Comparison of ENCODE assay signal across 29 cellular contexts in the genomic region with DNA sequence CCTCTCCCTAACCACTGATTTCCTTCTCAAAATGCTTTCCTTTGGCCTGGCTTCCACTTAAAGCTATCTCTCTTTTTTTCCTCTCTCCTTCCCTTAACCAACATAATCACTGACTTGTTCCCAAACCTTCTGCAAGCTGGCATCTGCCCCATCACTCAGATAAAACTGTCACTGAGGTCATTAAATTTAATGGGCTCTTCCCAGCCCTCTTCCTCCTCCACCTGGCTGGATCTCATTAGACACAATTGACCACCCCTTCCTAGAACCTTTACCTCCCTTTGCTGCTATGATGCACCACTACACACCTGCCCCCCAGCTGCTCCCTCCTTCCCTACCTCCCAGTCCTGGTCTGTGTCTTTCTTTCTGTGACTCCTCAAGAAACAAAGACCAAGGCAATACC. TPM values are rescaled to one million over a fixed set of nuclear protein-coding genes. Genes with fewer than 3 reads are reported as not detected.
"Had no signal": no experiment of that assay in that cellular context is flagged by ENCODE, and none has a peak within 500 bp of the region (broad histone marks: within the 10 kb centered on the region; RNA-seq: fewer than 3 reads in every experiment).

No MANE protein-coding gene starts in this region.

- H3K9me3 ChIP-seq: heart right ventricle, mucosa of descending colon, spleen, tibial nerve, upper lobe of right lung, vagina had no signal

- H3K4me3 Mint-ChIP-seq: naive thymus-derived CD8-positive, alpha-beta T cell; neural crest cell; stimulated activated memory B cell treated with anti-CD40 and anti-IgM and Interleukin-4, amounts not matched to agents 10 μg/mL and 1 μg/mL and 100 μg/mL, for 72 hours; stimulated activated naive CD8-positive, alpha-beta T cell treated with anti-CD3 and anti-CD28 coated beads, Interleukin-15, Interleukin-2, amounts not matched to agents 100 ng/mL and 50 ng/mL, for 24 hours had no signal

- H3K4me1 Mint-ChIP-seq: naive thymus-derived CD8-positive, alpha-beta T cell; neural crest cell; stimulated activated memory B cell treated with anti-CD40 and anti-IgM and Interleukin-4, amounts not matched to agents 10 μg/mL and 1 μg/mL and 100 μg/mL, for 72 hours had no signal

- H3K4me1 ChIP-seq: spleen, tibial nerve, upper lobe of right lung, vagina had no signal

- H3K36me3 ChIP-seq: heart right ventricle, spleen, tibial nerve, upper lobe of right lung, vagina had no signal

- H3K27ac ChIP-seq: heart right ventricle, spleen, tibial nerve, upper lobe of right lung, vagina had no signal

- ATAC-seq: esophagus mucosa; heart right ventricle; left lobe of liver; mucosa of descending colon; naive thymus-derived CD8-positive, alpha-beta T cell; sciatic nerve; stimulated activated memory B cell treated with anti-CD40 and anti-IgM and Interleukin-4, amounts not matched to agents 10 μg/mL and 1 μg/mL and 100 μg/mL, for 72 hours; upper lobe of right lung had no signal

- H3K27me3 ChIP-seq: tibial nerve, vagina had no signal

- H3K27ac Mint-ChIP-seq: naive thymus-derived CD8-positive, alpha-beta T cell; stimulated activated memory B cell treated with anti-CD40 and anti-IgM and Interleukin-4, amounts not matched to agents 10 μg/mL and 1 μg/mL and 100 μg/mL, for 72 hours; stimulated activated naive CD8-positive, alpha-beta T cell treated with anti-CD3 and anti-CD28 coated beads, Interleukin-15, Interleukin-2, amounts not matched to agents 100 ng/mL and 50 ng/mL, for 24 hours had no signal

- DNase-seq: effector memory CD4-positive, alpha-beta T cell; heart right ventricle; hypothalamus; kidney glomerular epithelial cell; mammary epithelial cell; mucosa of descending colon; naive thymus-derived CD8-positive, alpha-beta T cell; posterior cingulate gyrus; spleen; stimulated activated CD4-positive, alpha-beta T cell treated with anti-CD3 and anti-CD28 coated beads, Interleukin-15, amount 100 ng/mL, for 24 hours; stimulated activated CD4-positive, alpha-beta T cell treated with anti-CD3 and anti-CD28 coated beads, Interleukin-1b, Interleukin-23, amount 100 ng/mL, for 48 hours; stimulated activated CD4-positive, alpha-beta T cell treated with anti-CD3 and anti-CD28 coated beads, Interleukin-4, amount 100 ng/mL, for 24 hours; upper lobe of right lung had no signal

- H3K4me3 ChIP-seq: heart right ventricle, mucosa of descending colon, spleen, tibial nerve, upper lobe of right lung, vagina had no signal

- H3K9me3 Mint-ChIP-seq: neural crest cell; stimulated activated naive CD8-positive, alpha-beta T cell treated with anti-CD3 and anti-CD28 coated beads, Interleukin-15, Interleukin-2, amounts not matched to agents 100 ng/mL and 50 ng/mL, for 24 hours had no signal

- H3K36me3 Mint-ChIP-seq: naive thymus-derived CD8-positive, alpha-beta T cell; stimulated activated memory B cell treated with anti-CD40 and anti-IgM and Interleukin-4, amounts not matched to agents 10 μg/mL and 1 μg/mL and 100 μg/mL, for 72 hours had no signal

- H3K27me3 Mint-ChIP-seq: stimulated activated memory B cell treated with anti-CD40 and anti-IgM and Interleukin-4, amounts not matched to agents 10 μg/mL and 1 μg/mL and 100 μg/mL, for 72 hours had no signal

RNA-seq across cellular contexts. Expression of a gene that starts 44.0 kb away (rescaled TPM):
- total RNA-seq: fibroblast of lung; frontal cortex; glomerular endothelial cell; heart right ventricle; left lobe of liver; mesenteric fat pad; mucosa of descending colon; naive thymus-derived CD8-positive, alpha-beta T cell; neural crest cell; osteocyte; pulmonary artery endothelial cell; skeletal muscle tissue; spleen; temporal lobe; upper lobe of right lung had no signal

RNA-seq across cellular contexts. Expression of a gene that starts 48.7 kb away (rescaled TPM):
- total RNA-seq: fibroblast of lung; frontal cortex; glomerular endothelial cell; heart right ventricle; left lobe of liver; mesenteric fat pad; mucosa of descending colon; naive thymus-derived CD8-positive, alpha-beta T cell; neural crest cell; osteocyte; pulmonary artery endothelial cell; sciatic nerve; skeletal muscle tissue; spleen; temporal lobe; tibial nerve; upper lobe of right lung had no signal
